Comparison of ENCODE assay signal across 28 cellular contexts in the genomic region with DNA sequence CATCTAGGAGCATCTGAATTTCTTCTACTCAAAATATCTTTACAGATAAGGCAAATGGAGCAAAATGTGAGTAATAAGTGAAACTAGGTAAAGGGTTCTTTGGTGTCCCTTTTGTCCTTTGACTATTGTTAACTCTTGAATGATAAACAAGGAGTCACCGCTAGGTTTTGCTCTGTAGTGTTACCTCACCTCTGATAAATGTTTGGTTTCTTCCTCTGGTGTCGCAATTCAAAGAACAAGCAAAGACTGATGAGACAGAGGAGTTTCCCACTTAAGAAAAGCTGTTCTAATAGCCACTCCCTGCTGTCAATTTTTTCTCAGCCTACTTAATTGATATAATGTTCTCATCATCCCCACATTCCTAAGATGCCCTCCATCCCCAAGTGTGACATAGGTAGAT.
"Had no signal": no experiment of that assay in that cellular context is flagged by ENCODE, and none has a peak within 500 bp of the region (broad histone marks: within the 10 kb centered on the region; RNA-seq: fewer than 3 reads in every experiment).

No MANE protein-coding gene starts in this region.

- H3K9me3 Mint-ChIP-seq: mesothelial cell of epicardium; nephron progenitor cell; stimulated activated naive B cell treated with anti-CD40 and anti-IgM and Interleukin-4, amounts not matched to agents 10 μg/mL and 1 μg/mL and 100 μg/mL, for 72 hours had no signal

- H3K4me1 ChIP-seq: tibial nerve had no signal

- FAIRE-seq: endometrium, keratinocyte had no signal

- ATAC-seq: left cardiac atrium; left ventricle myocardium superior; sciatic nerve; stimulated activated naive B cell treated with anti-CD40 and anti-IgM and Interleukin-4, amounts not matched to agents 10 μg/mL and 1 μg/mL and 100 μg/mL, for 72 hours had no signal

- H3K27ac Mint-ChIP-seq: activated CD4-positive, alpha-beta memory T cell treated with anti-CD3 and anti-CD28 coated beads for 36 hours; activated CD4-positive, alpha-beta T cell treated with anti-CD3 and anti-CD28 coated beads, Interleukin-2, amount 10 ng/mL, durations not matched to agents 24 days and 14 days; activated T-cell treated with anti-CD3 and anti-CD28 coated beads, Interleukin-2, amount 50 U/mL, for 24 hours; mesothelial cell of epicardium; naive B cell; nephron progenitor cell; stimulated activated naive B cell treated with anti-CD40 and anti-IgM and Interleukin-4, amounts not matched to agents 10 μg/mL and 1 μg/mL and 100 μg/mL, for 72 hours; T-helper 1 cell treated with Interleukin-12 subunit alpha and Interleukin-12 subunit beta and Interleukin-4 antibody, amounts not matched to agents 30 μg/mL and 1 μg/mL, for 36 hours had no signal

- H3K27me3 ChIP-seq: neutrophil, tibial nerve had no signal

- DNase-seq: activated CD4-positive, alpha-beta memory T cell treated with anti-CD3 and anti-CD28 coated beads for 36 hours; activated CD4-positive, alpha-beta T cell treated with anti-CD3 and anti-CD28 coated beads, Interleukin-2, amount 10 ng/mL, durations not matched to agents 24 days and 14 days; activated CD4-positive, CD25-positive, alpha-beta regulatory T cell treated with anti-CD3 and anti-CD28 coated beads, Interleukin-2, amount 50 U/mL, for 72 hours; activated CD8-positive, alpha-beta memory T cell treated with anti-CD3 and anti-CD28 coated beads, Interleukin-2, amount 50 U/mL, for 4 hours; activated gamma-delta T cell treated with Interleukin-2 at 50 U/mL for 16 hours; activated naive CD4-positive, alpha-beta T cell treated with anti-CD3 and anti-CD28 coated beads, Interleukin-2, amount 50 U/mL, for 16 hours; activated T-cell treated with anti-CD3 and anti-CD28 coated beads, Interleukin-2, amount 50 U/mL, for 24 hours; amniotic stem cell; dermis blood vessel endothelial cell; effector CD8-positive, alpha-beta T cell; erythroblast; left cardiac atrium; left ventricle myocardium superior; naive B cell; nephron progenitor cell; stimulated activated CD4-positive, alpha-beta T cell treated with anti-CD3 and anti-CD28 coated beads, Interleukin-4, amount 100 ng/mL, for 24 hours; stimulated activated naive B cell treated with anti-CD40 and anti-IgM and Interleukin-4, amounts not matched to agents 10 μg/mL and 1 μg/mL and 100 μg/mL, for 72 hours; SW 1271; T1000 had no signal

- H3K4me1 Mint-ChIP-seq: activated CD4-positive, alpha-beta T cell treated with anti-CD3 and anti-CD28 coated beads, Interleukin-2, amount 10 ng/mL, durations not matched to agents 24 days and 14 days; central memory CD8-positive, alpha-beta T cell; mesothelial cell of epicardium; naive B cell; stimulated activated naive B cell treated with anti-CD40 and anti-IgM and Interleukin-4, amounts not matched to agents 10 μg/mL and 1 μg/mL and 100 μg/mL, for 72 hours had no signal

- H3K9me3 ChIP-seq: neutrophil, tibial nerve had no signal

- H3K4me3 Mint-ChIP-seq: activated CD4-positive, alpha-beta memory T cell treated with anti-CD3 and anti-CD28 coated beads for 36 hours; activated CD4-positive, alpha-beta T cell treated with anti-CD3 and anti-CD28 coated beads, Interleukin-2, amount 10 ng/mL, durations not matched to agents 24 days and 14 days; activated T-cell treated with anti-CD3 and anti-CD28 coated beads, Interleukin-2, amount 50 U/mL, for 24 hours; central memory CD8-positive, alpha-beta T cell; mesothelial cell of epicardium; naive B cell; nephron progenitor cell; stimulated activated naive B cell treated with anti-CD40 and anti-IgM and Interleukin-4, amounts not matched to agents 10 μg/mL and 1 μg/mL and 100 μg/mL, for 72 hours; T-helper 1 cell treated with Interleukin-12 subunit alpha and Interleukin-12 subunit beta and Interleukin-4 antibody, amounts not matched to agents 30 μg/mL and 1 μg/mL, for 36 hours had no signal

- H3K27ac ChIP-seq: neutrophil, skin epidermis, tibial nerve had no signal

- H3K36me3 Mint-ChIP-seq: activated CD4-positive, alpha-beta memory T cell treated with anti-CD3 and anti-CD28 coated beads for 36 hours; mesothelial cell of epicardium; naive B cell; stimulated activated naive B cell treated with anti-CD40 and anti-IgM and Interleukin-4, amounts not matched to agents 10 μg/mL and 1 μg/mL and 100 μg/mL, for 72 hours had no signal

- H3K36me3 ChIP-seq: neutrophil, tibial nerve had no signal

- H3K4me3 ChIP-seq: skin epidermis, tibial nerve had no signal

- H3K27me3 Mint-ChIP-seq: activated CD4-positive, alpha-beta memory T cell treated with anti-CD3 and anti-CD28 coated beads for 36 hours; activated CD4-positive, alpha-beta T cell treated with anti-CD3 and anti-CD28 coated beads, Interleukin-2, amount 10 ng/mL, durations not matched to agents 24 days and 14 days; activated T-cell treated with anti-CD3 and anti-CD28 coated beads, Interleukin-2, amount 50 U/mL, for 24 hours; central memory CD8-positive, alpha-beta T cell; naive B cell; stimulated activated naive B cell treated with anti-CD40 and anti-IgM and Interleukin-4, amounts not matched to agents 10 μg/mL and 1 μg/mL and 100 μg/mL, for 72 hours had no signal
